ENCODE assay signal across 9 cellular contexts in genomic region chr12:50824914-50825313, GRCh38. TPM values are rescaled to one million over a fixed set of nuclear protein-coding genes. Genes with fewer than 3 reads are reported as not detected.
A peak's percentile ranks its signal among the peaks of the same experiment; 100 is the strongest.
DNase-seq lines count a peak whose midpoint lies in the region; ATAC-seq and TF ChIP-seq lines count a peak whose summit lies in the region.
"Had no signal": no experiment of that assay in that cellular context is flagged by ENCODE, and none has a peak within 500 bp of the region (broad histone marks: within the 10 kb centered on the region; RNA-seq: fewer than 3 reads in every experiment).

No MANE protein-coding gene starts in this region.

- no peaks in the 10 kb centered on the region for H3K9me2 ChIP-seq in GM23338 (ENCODE audit: insufficient read depth)

- H3K9me3 ChIP-seq in left ventricle myocardium inferior (replicated peaks): no peaks in the 10 kb centered on the region
- H3K9me3 ChIP-seq in skeletal muscle tissue (ENCODE audit: control insufficient read depth in 3 of 3, low read length in 3 of 3): no peaks in the 10 kb centered on the region

- H3F3A ChIP-seq in GM23338 (replicated peaks; ENCODE audit: low read depth): no peaks in the 10 kb centered on the region

- no peak overlapping the region for H3K27ac ChIP-seq in GM23338 (ENCODE audit: low read depth)
- H3K27ac ChIP-seq in left ventricle myocardium inferior (replicated peaks): peak overlapping the region; percentile 81
- H3K27ac ChIP-seq in skeletal muscle tissue (ENCODE audit: low read depth, low read length): peak overlapping the region; percentile 85

- no peak overlapping the region for H2AFZ ChIP-seq in GM23338

- H3K4me3 ChIP-seq in GM23338 (no peak overlapping the region), left ventricle myocardium inferior (no peak overlapping the region), skeletal muscle tissue (ENCODE audit: low read length in 3 of 3) (peak overlapping the region in 1 of 3 donors; percentile 32)

- H3K9me3 Mint-ChIP-seq in GM23338 (no peaks in the 10 kb centered on the region), activated B cell treated with CpG ODN at 0.5 μM for 24 hours (no peaks in the 10 kb centered on the region)
- H3K9me3 Mint-ChIP-seq: neural crest cell had no signal

- H3K36me3 Mint-ChIP-seq in GM23338 (ENCODE audit: low read depth) (no peaks in the 10 kb centered on the region), activated B cell treated with CpG ODN at 0.5 μM for 24 hours (ENCODE audit: low read depth) (no peaks in the 10 kb centered on the region)

- peak overlapping the region; percentile 64 for H3K27ac Mint-ChIP-seq in GM23338
- peak overlapping the region; percentile 46 for H3K27ac Mint-ChIP-seq in activated B cell treated with CpG ODN at 0.5 μM for 24 hours

- CTCF ChIA-PET in activated B cell treated with CpG ODN at 0.5 μM for 24 hours (lab: Charles Lee): interaction anchor here (0.9 to 6.9 kb wide), 10 partner anchors 12 to 596 kb away, joined by 3 to 205 read pairs (median 8); partner anchors contain the start of genes ATF1 and SLC11A2

- peak; percentile 12 for DNase-seq in GM23338 (ENCODE audit: low spot score)
- DNase-seq in activated B cell treated with CpG ODN at 0.5 μM for 24 hours: no peak
- no peak for DNase-seq in left ventricle myocardium inferior
- no peak for DNase-seq in NCI-H1930 (lab: John Stamatoyannopoulos, UW)
- no peak for DNase-seq in LoVo (ENCODE audit: low spot score)
- DNase-seq in NCI-H2029 (lab: John Stamatoyannopoulos, UW): no peak
- DNase-seq in activated gamma-delta T cell treated with Interleukin-2 at 50 U/mL for 16 hours: no peak

- H3K4me1 ChIP-seq in GM23338 (ENCODE audit: insufficient read depth) (no peaks in the 10 kb centered on the region), left ventricle myocardium inferior (peaks cover 10% of the 10 kb centered on the region), skeletal muscle tissue (ENCODE audit: control insufficient read depth in 3 of 3, insufficient read depth in 3 of 3, low read length in 3 of 3) (peaks cover 7 to 23% (median 17%) of the 10 kb centered on the region in 3 donors)

- TF ChIP-seq CTCF in GM23338 (conservative IDR thresholded peaks at IDR 0.05; ENCODE audit: low read depth in 2 of 2) (no peak), activated B cell treated with CpG ODN at 0.5 μM for 24 hours (IDR thresholded peaks at IDR 0.05) (no peak), left ventricle myocardium inferior (IDR thresholded peaks at IDR 0.05; ENCODE audit: borderline replicate concordance) (no peak)

- peaks cover 2% of the 10 kb centered on the region; the same call in 1 of the 3 replicates for H3K4me1 Mint-ChIP-seq in GM23338
- peaks cover 6% of the 10 kb centered on the region for H3K4me1 Mint-ChIP-seq in activated B cell treated with CpG ODN at 0.5 μM for 24 hours

- intact Hi-C loops in activated B cell treated with CpG ODN at 0.5 μM for 24 hours (cut with micrococcal nuclease): loop anchor here (1.0 to 10.0 kb wide), 8 partner anchors 61 to 710 kb away; partner anchors contain the start of genes ATF1, CSRNP2 and SLC11A2
- intact Hi-C loops in left ventricle myocardium inferior (cut with micrococcal nuclease): loop anchor here (5.0 kb wide), 1 partner anchor 162 kb away; no protein-coding TSS in a partner anchor

- peak overlapping the region; percentile 2 to 63 (median 58) for H3K9ac ChIP-seq in skeletal muscle tissue (ENCODE audit: low read depth in 1 of 3, low read length in 3 of 3)

- H3K36me3 ChIP-seq in GM23338 (ENCODE audit: insufficient read depth) (no peaks in the 10 kb centered on the region), left ventricle myocardium inferior (peaks cover 11% of the 10 kb centered on the region), skeletal muscle tissue (ENCODE audit: control insufficient read depth in 3 of 3, insufficient read depth in 3 of 3, low read length in 3 of 3) (peaks cover 0 to under 1% (median 0%) of the 10 kb centered on the region in 3 donors)

- H3K27me3 Mint-ChIP-seq in GM23338 (ENCODE audit: insufficient read depth, low read depth, poor library complexity) (peaks cover 2% of the 10 kb centered on the region), activated B cell treated with CpG ODN at 0.5 μM for 24 hours (no peaks in the 10 kb centered on the region)

- no peak overlapping the region for H3K4me2 ChIP-seq in GM23338

- no peaks in the 10 kb centered on the region for H3K27me3 ChIP-seq in GM23338 (ENCODE audit: insufficient read depth)
- H3K27me3 ChIP-seq in left ventricle myocardium inferior (ENCODE audit: low read depth): no peaks in the 10 kb centered on the region
- no peaks in the 10 kb centered on the region for H3K27me3 ChIP-seq in skeletal muscle tissue (ENCODE audit: control insufficient read depth in 3 of 3, insufficient read depth in 3 of 3, low read length in 3 of 3)

- peak; percentile 59 for ATAC-seq in GM23338
- ATAC-seq in activated B cell treated with CpG ODN at 0.5 μM for 24 hours (ENCODE audit: low read depth): peak; percentile 25

- H3K4me3 Mint-ChIP-seq in GM23338 (no peak overlapping the region), activated B cell treated with CpG ODN at 0.5 μM for 24 hours (no peak overlapping the region)
- H3K4me3 Mint-ChIP-seq: neural crest cell had no signal

- H4K20me1 ChIP-seq in GM23338 (replicated peaks; ENCODE audit: insufficient read depth): no peaks in the 10 kb centered on the region

- H3K79me2 ChIP-seq in GM23338 (replicated peaks; ENCODE audit: insufficient read depth): no peaks in the 10 kb centered on the region

- POLR2A ChIA-PET in activated B cell treated with CpG ODN at 0.5 μM for 24 hours (lab: Charles Lee): interaction anchor here (0.6 to 1.8 kb wide), 8 partner anchors 60 to 516 kb away, joined by 3 to 16 read pairs (median 6); partner anchors contain the start of gene SLC11A2

TF ChIP-seq in GM23338, 12 proteins besides CTCF, POLR2A, EP300 and RAD21 (continues in another document):
- no peak for TF ChIP-seq ZNF462 (CRISPR knock-in tag; IDR thresholded peaks at IDR 0.05)
- TF ChIP-seq STAT1 (IDR thresholded peaks at IDR 0.05; ENCODE audit: unreplicated experiment): no peak
- TF ChIP-seq JUNB (IDR thresholded peaks at IDR 0.05; ENCODE audit: unreplicated experiment): no peak
- TF ChIP-seq POLR2AphosphoS5 (IDR thresholded peaks at IDR 0.05; ENCODE audit: low read depth): no peak
- TF ChIP-seq EZH2 (IDR thresholded peaks at IDR 0.05; ENCODE audit: low read depth, unreplicated experiment): no peak

RNA-seq across cellular contexts. Expression of gene TMPRSS12, which starts 17.8 kb away (rescaled TPM):
- not detected in 2 replicates for total RNA-seq in GM23338 (2014; rRNA removed; shearing (Covaris generic))
- not detected in 2 replicates for polyA plus RNA-seq in GM23338 (2016; fragmentation: Nextera tagmentation; extraction: Ambion mirVana)
- not detected in 2 replicates for total RNA-seq in activated B cell treated with CpG ODN at 0.5 μM for 24 hours
- total RNA-seq in left ventricle myocardium inferior: not detected
- total RNA-seq in skeletal muscle tissue: not detected
- total RNA-seq: neural crest cell had no signal
